8 cellular contexts compared by ENCODE assay signal in the genomic region with DNA sequence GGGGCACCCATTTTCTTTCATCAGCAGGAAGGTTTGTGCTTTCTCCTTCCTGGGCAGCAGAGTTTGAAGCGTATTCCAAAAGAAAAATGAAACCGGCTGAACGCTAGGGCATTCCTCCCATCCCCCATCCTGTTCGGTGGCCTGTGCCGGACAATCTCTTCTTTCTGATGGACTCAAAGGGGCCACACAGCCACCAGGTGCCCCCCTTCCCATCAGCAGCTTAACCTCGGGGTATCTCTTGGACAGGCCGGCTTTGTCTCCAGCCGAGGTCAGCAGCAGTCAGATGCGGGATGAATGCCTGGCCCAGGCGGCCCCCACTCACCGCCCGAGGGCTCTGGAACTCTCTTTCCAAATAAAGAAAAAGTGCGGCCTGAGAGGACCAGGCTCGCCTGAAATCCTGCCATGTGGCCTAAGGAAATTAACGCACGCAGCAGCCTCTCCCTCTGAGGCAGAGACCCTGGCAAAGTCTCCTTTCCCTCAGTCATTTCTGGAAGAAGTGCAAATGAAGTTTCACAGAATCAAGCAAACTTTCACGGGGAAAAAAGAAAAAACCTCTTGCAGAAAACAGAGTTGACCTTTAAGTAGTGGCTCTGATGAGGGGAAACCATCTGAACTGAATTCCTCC.
DNase-seq lines count a peak whose midpoint lies in the region; ATAC-seq and TF ChIP-seq lines count a peak whose summit lies in the region.

No MANE protein-coding gene starts in this region.

- H3K27me3 ChIP-seq in endodermal cell (ENCODE audit: control insufficient read depth, insufficient read depth, low read length, poor library complexity, severe bottlenecking): no peaks in the 10 kb centered on the region

- H3K9ac ChIP-seq in ES-I3 (ENCODE audit: low read depth, low read length) (peak overlapping the region; percentile 47), endodermal cell (ENCODE audit: extremely low read depth, low read length, poor library complexity, severe bottlenecking) (no peak overlapping the region)

- H3K9me3 ChIP-seq in ES-I3 (ENCODE audit: control insufficient read depth, insufficient read depth, low read length): no peaks in the 10 kb centered on the region
- H3K9me3 ChIP-seq in endodermal cell (ENCODE audit: control insufficient read depth, low read length): no peaks in the 10 kb centered on the region

- H3K4me1 ChIP-seq in ES-I3 (ENCODE audit: insufficient read depth, low read length): peaks cover 17% of the 10 kb centered on the region; the same call in 1 of the 2 replicates
- H3K4me1 ChIP-seq in endodermal cell (ENCODE audit: control insufficient read depth, insufficient read depth, low read length): peaks cover 9% of the 10 kb centered on the region

- H3K36me3 Mint-ChIP-seq in endodermal cell (ENCODE audit: low read depth) (no peaks in the 10 kb centered on the region), naive B cell (peaks cover 0 to 5% of the 10 kb centered on the region in 2 donors)

- ATAC-seq in naive B cell (ENCODE audit: low read depth in 2 of 2): no peak
- no peak for ATAC-seq in GM21515 (IDR thresholded peaks at IDR 0.05; ENCODE audit: unreplicated experiment)
- ATAC-seq in HG02885 (IDR thresholded peaks at IDR 0.05; ENCODE audit: poor library complexity, unreplicated experiment): no peak
- no peak for ATAC-seq in HG03039 (IDR thresholded peaks at IDR 0.05; ENCODE audit: unreplicated experiment)

- 34 to 68% methylated on average over 11 to 17 of the region's 17 CpGs for WGBS in endodermal cell (ENCODE audit: insufficient coverage in 1 of 2, insufficient read length in 1 of 2), 2 experiments

- H3K4me3 Mint-ChIP-seq in endodermal cell (peak overlapping the region; percentile 43), naive B cell (peak overlapping the region; percentile 82 to 93 (median 86))

- H3K36me3 ChIP-seq in ES-I3 (ENCODE audit: insufficient read depth, low read length): no peaks in the 10 kb centered on the region
- no peaks in the 10 kb centered on the region for H3K36me3 ChIP-seq in endodermal cell (ENCODE audit: control insufficient read depth, insufficient read depth, low read length)

- H3K27me3 Mint-ChIP-seq in endodermal cell (ENCODE audit: insufficient read depth) (no peaks in the 10 kb centered on the region), naive B cell (no peaks in the 10 kb centered on the region)

- no peak overlapping the region for H3K4me3 ChIP-seq in endodermal cell (ENCODE audit: low read length)

- H3K9me3 Mint-ChIP-seq in endodermal cell (peaks cover 2% of the 10 kb centered on the region), naive B cell (no peaks in the 10 kb centered on the region)

- H3K4me1 Mint-ChIP-seq in endodermal cell (peaks cover 14% of the 10 kb centered on the region), naive B cell (peaks cover 53 to 63% (median 62%) of the 10 kb centered on the region in 3 donors)

- H3K27ac Mint-ChIP-seq in endodermal cell (peak overlapping the region; percentile 88), naive B cell (peak overlapping the region in 5 of 6 donors; percentile 26 to 96 (median 84))

- peak overlapping the region; percentile 96 for H3K27ac ChIP-seq in endodermal cell (ENCODE audit: low read depth, low read length)

- DNase-seq in RKO (ENCODE audit: low spot score) (peak; percentile 19), endodermal cell (no peak), naive B cell (no peak), UCSD-AML1 (lab: John Stamatoyannopoulos, UW; ENCODE audit: unreplicated experiment) (no peak)

- TF ChIP-seq CTCF in endodermal cell (conservative IDR thresholded peaks at IDR 0.05): no peak
